Comparison of ENCODE assay signal across 11 cellular contexts in genomic region chr12:50928392-50928791, GRCh38. TPM values are rescaled to one million over a fixed set of nuclear protein-coding genes. Genes with fewer than 3 reads are reported as not detected.
DNase-seq lines count a peak whose midpoint lies in the region; ATAC-seq and TF ChIP-seq lines count a peak whose summit lies in the region.
"Had no signal": no experiment of that assay in that cellular context is flagged by ENCODE, and none has a peak within 500 bp of the region (broad histone marks: within the 10 kb centered on the region; RNA-seq: fewer than 3 reads in every experiment).

No MANE protein-coding gene starts in this region.

- no peaks in the 10 kb centered on the region for H3K27me3 ChIP-seq in Karpas-422 (ENCODE audit: low read length)
- H3K27me3 ChIP-seq in mucosa of rectum (ENCODE audit: control insufficient read depth in 2 of 2, insufficient read depth in 2 of 2, low read length in 2 of 2) = no peaks in the 10 kb centered on the region
- H3K27me3 ChIP-seq in tibial artery = no peaks in the 10 kb centered on the region

- H3K27me3 Mint-ChIP-seq in central memory CD8-positive, alpha-beta T cell = no peaks in the 10 kb centered on the region
- H3K27me3 Mint-ChIP-seq: activated naive CD4-positive, alpha-beta T cell treated with anti-CD3 and anti-CD28 coated beads, Interleukin-2, amount 50 U/mL, for 24 hours had no signal

- H3K9me3 ChIP-seq in Karpas-422 (ENCODE audit: low read length) (no peaks in the 10 kb centered on the region), mucosa of rectum (ENCODE audit: control insufficient read depth in 2 of 2, low read length in 2 of 2) (no peaks in the 10 kb centered on the region), tibial artery (no peaks in the 10 kb centered on the region)

- DNase-seq in Karpas-422 (no peak), tibial artery (no peak), amniotic stem cell (lab: John Stamatoyannopoulos, UW) (no peak)
- no peak for DNase-seq in central memory CD8-positive, alpha-beta T cell (ENCODE audit: low spot score in 2 of 2)
- DNase-seq: NCI-H510A treated with DMSO at 0.1 percent for 48 hours had no signal

- peak overlapping the region; percentile 99 for H3K27ac ChIP-seq in Karpas-422 (ENCODE audit: low read length)
- no peak overlapping the region for H3K27ac ChIP-seq in mucosa of rectum (ENCODE audit: low read depth in 2 of 2, low read length in 2 of 2)
- peak overlapping the region; percentile 81 to 84 for H3K27ac ChIP-seq in tibial artery

- H3K9me2 ChIP-seq in Karpas-422 (replicated peaks; ENCODE audit: insufficient read depth, low read length) = no peaks in the 10 kb centered on the region

- H4K20me1 ChIP-seq in Karpas-422 (ENCODE audit: insufficient read depth, low read depth, low read length) = no peaks in the 10 kb centered on the region

- H3K9ac ChIP-seq in Karpas-422 (ENCODE audit: low read length) (peak overlapping the region; percentile 93), mucosa of rectum (ENCODE audit: low read depth in 1 of 2, low read length in 2 of 2) (no peak overlapping the region)

- no peak overlapping the region for H3K27ac Mint-ChIP-seq in central memory CD8-positive, alpha-beta T cell (ENCODE audit: low read depth)
- H3K27ac Mint-ChIP-seq: activated naive CD4-positive, alpha-beta T cell treated with anti-CD3 and anti-CD28 coated beads, Interleukin-2, amount 50 U/mL, for 24 hours had no signal

- ATAC-seq in central memory CD8-positive, alpha-beta T cell (replicated peaks; ENCODE audit: extremely low read depth, poor library complexity, severe bottlenecking) = no peak
- ATAC-seq in GM21723 (IDR thresholded peaks at IDR 0.05; ENCODE audit: unreplicated experiment) (no peak), esophagus mucosa (no peak)

- peaks cover 71% of the 10 kb centered on the region for H3K4me1 ChIP-seq in Karpas-422 (ENCODE audit: low read length)
- peaks cover 21 to 29% of the 10 kb centered on the region in 2 donors for H3K4me1 ChIP-seq in mucosa of rectum (ENCODE audit: control insufficient read depth in 2 of 2, insufficient read depth in 2 of 2, low read length in 2 of 2)
- H3K4me1 ChIP-seq in tibial artery = peaks cover 0 to 66% (median 23%) of the 10 kb centered on the region in 4 donors

- H3K4me3 Mint-ChIP-seq in central memory CD8-positive, alpha-beta T cell = peak overlapping the region; percentile 70
- H3K4me3 Mint-ChIP-seq: activated naive CD4-positive, alpha-beta T cell treated with anti-CD3 and anti-CD28 coated beads, Interleukin-2, amount 50 U/mL, for 24 hours had no signal

- no peak for TF ChIP-seq CTCF in tibial artery (IDR thresholded peaks at IDR 0.05)

- H3K9me3 Mint-ChIP-seq in central memory CD8-positive, alpha-beta T cell = no peaks in the 10 kb centered on the region
- H3K9me3 Mint-ChIP-seq: activated naive CD4-positive, alpha-beta T cell treated with anti-CD3 and anti-CD28 coated beads, Interleukin-2, amount 50 U/mL, for 24 hours had no signal

- intact Hi-C loops in tibial artery (cut with DNase I; ENCODE audit: low total_unique reads) = loop anchor here (5.0 kb wide), 1 partner anchor 54 kb away; no protein-coding TSS in a partner anchor

- peaks cover 55% of the 10 kb centered on the region for H3K79me2 ChIP-seq in Karpas-422 (ENCODE audit: low read length)

- no peak overlapping the region for H2AFZ ChIP-seq in Karpas-422 (ENCODE audit: low read length)

- peaks cover 15% of the 10 kb centered on the region for H3K36me3 Mint-ChIP-seq in central memory CD8-positive, alpha-beta T cell (ENCODE audit: insufficient read depth)
- H3K36me3 Mint-ChIP-seq: activated naive CD4-positive, alpha-beta T cell treated with anti-CD3 and anti-CD28 coated beads, Interleukin-2, amount 50 U/mL, for 24 hours had no signal

- peak overlapping the region; percentile 97 for H3K4me2 ChIP-seq in Karpas-422 (ENCODE audit: low read depth, low read length, poor library complexity, severe bottlenecking)

- H3K4me3 ChIP-seq in Karpas-422 (ENCODE audit: low read length) (peak overlapping the region; percentile 93), mucosa of rectum (ENCODE audit: low read length in 2 of 2) (peak overlapping the region; percentile 91 to 97), tibial artery (peak overlapping the region; percentile 63 to 76)

- H3K36me3 ChIP-seq in Karpas-422 (ENCODE audit: insufficient read depth, low read length) = peaks cover 23% of the 10 kb centered on the region; the same call in 1 of the 2 replicates
- H3K36me3 ChIP-seq in mucosa of rectum (ENCODE audit: control insufficient read depth in 2 of 2, insufficient read depth in 2 of 2, low read length in 2 of 2) = peaks cover 0 to 2% of the 10 kb centered on the region in 2 donors
- peaks cover 21 to 41% (median 23%) of the 10 kb centered on the region in 3 donors for H3K36me3 ChIP-seq in tibial artery

- peaks cover 21% of the 10 kb centered on the region for H3K4me1 Mint-ChIP-seq in central memory CD8-positive, alpha-beta T cell

RNA-seq across cellular contexts. Expression of gene HIGD1C, which starts 24.0 kb away (rescaled TPM):
- not detected in 2 replicates for total RNA-seq in Karpas-422 (2014; rRNA removed; shearing (Covaris generic); ENCODE audit: low replicate concordance)
- not detected for total RNA-seq in esophagus mucosa
- total RNA-seq: H1, HT-29 had no signal

Comparison
In these comparisons a context has a peak if more than half of its experiments do, and no peak if none do; other contexts are left out.
1. H3K27ac ChIP-seq: peak in Karpas-422 (single experiment) and tibial artery (2 of 2); none in mucosa of rectum (0 of 2).
2. Peak in every context shown above with its lines, with median percentiles within 50 percentile points of each other: H3K4me3 ChIP-seq.